Comparison of ENCODE assay signal across 9 cellular contexts in the genomic region with DNA sequence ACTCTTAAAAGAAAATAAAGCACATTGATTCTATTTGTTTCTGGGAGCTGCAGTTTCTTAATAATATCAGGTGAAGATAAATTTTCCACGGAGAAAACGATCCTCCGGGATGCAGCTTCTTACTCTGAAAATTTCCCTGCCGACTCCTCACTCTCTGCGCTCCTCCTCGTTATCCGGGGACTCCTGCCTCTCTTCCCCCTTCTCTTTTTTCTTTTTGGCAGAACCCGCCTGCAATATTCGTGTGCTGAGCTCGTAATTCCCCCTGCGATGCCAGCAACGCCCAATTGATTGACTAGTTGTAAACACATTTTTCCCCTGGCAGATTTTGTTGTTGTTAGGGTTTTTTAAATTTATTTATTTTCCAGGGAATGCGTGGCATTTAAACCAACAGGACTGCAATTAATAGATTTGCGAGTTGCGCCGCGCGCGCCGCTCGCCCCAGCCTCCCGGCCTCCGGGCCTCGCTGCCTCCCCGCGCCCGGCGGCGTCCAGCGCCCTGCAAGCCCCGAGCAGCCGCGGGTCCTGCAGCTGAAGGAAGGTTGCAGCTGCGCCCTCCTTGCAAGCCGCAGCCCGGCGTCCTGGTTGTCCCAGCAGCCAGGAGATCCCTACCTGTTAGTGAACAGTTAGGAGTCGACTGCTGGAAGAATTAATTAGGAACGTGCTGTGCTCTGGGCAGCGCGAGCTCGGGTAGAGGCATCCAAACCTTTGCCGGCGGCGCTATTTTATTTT. TPM values are rescaled to one million over a fixed set of nuclear protein-coding genes. Genes with fewer than 3 reads are reported as not detected.
DNase-seq lines count a peak whose midpoint lies in the region; ATAC-seq and TF ChIP-seq lines count a peak whose summit lies in the region.
"Had no signal": no experiment of that assay in that cellular context is flagged by ENCODE, and none has a peak within 500 bp of the region (broad histone marks: within the 10 kb centered on the region; RNA-seq: fewer than 3 reads in every experiment).

No MANE protein-coding gene starts in this region.

- H3K4me3 Mint-ChIP-seq in T-helper 17 cell (peak overlapping the region; percentile 81), glutamatergic neuron (ENCODE audit: unreplicated experiment) (peak overlapping the region; percentile 90), osteocyte (ENCODE audit: unreplicated experiment) (peak overlapping the region; percentile 57)
- H3K4me3 Mint-ChIP-seq: HFFc6 had no signal

- H3K27ac Mint-ChIP-seq in T-helper 17 cell (no peak overlapping the region), glutamatergic neuron (ENCODE audit: unreplicated experiment) (peak overlapping the region; percentile 31), osteocyte (ENCODE audit: unreplicated experiment) (no peak overlapping the region)
- H3K27ac Mint-ChIP-seq: HFFc6 had no signal

- H3K36me3 Mint-ChIP-seq in T-helper 17 cell (ENCODE audit: low read depth) (peaks cover 2% of the 10 kb centered on the region), glutamatergic neuron (ENCODE audit: unreplicated experiment) (peaks cover 4% of the 10 kb centered on the region), osteocyte (ENCODE audit: unreplicated experiment) (peaks cover 3% of the 10 kb centered on the region)

- H3K9me3 Mint-ChIP-seq in glutamatergic neuron (ENCODE audit: unreplicated experiment) (peaks cover 12% of the 10 kb centered on the region), osteocyte (ENCODE audit: unreplicated experiment) (no peaks in the 10 kb centered on the region)
- H3K9me3 Mint-ChIP-seq: HFFc6 had no signal

- no peak for ATAC-seq in T-helper 17 cell
- ATAC-seq in HG03159 (IDR thresholded peaks at IDR 0.05; ENCODE audit: unreplicated experiment) = no peak
- no peak for ATAC-seq in HG02571 (IDR thresholded peaks at IDR 0.05; ENCODE audit: unreplicated experiment)

- H3K4me1 Mint-ChIP-seq in T-helper 17 cell = peaks cover 7% of the 10 kb centered on the region
- peaks cover 35% of the 10 kb centered on the region for H3K4me1 Mint-ChIP-seq in glutamatergic neuron (ENCODE audit: low read depth, unreplicated experiment)
- peaks cover 18% of the 10 kb centered on the region for H3K4me1 Mint-ChIP-seq in osteocyte (ENCODE audit: unreplicated experiment)

- H3K27me3 Mint-ChIP-seq in T-helper 17 cell (peaks cover 65% of the 10 kb centered on the region), glutamatergic neuron (ENCODE audit: unreplicated experiment) (peaks cover 11% of the 10 kb centered on the region), osteocyte (ENCODE audit: unreplicated experiment) (peaks cover 59% of the 10 kb centered on the region)

- H3K9me3 ChIP-seq in T-helper 17 cell (ENCODE audit: control insufficient read depth, low read length, poor library complexity, severe bottlenecking) = no peaks in the 10 kb centered on the region

- no peak for TF ChIP-seq CTCF in glutamatergic neuron (IDR thresholded peaks at IDR 0.05; ENCODE audit: partially characterized antibody, unreplicated experiment)
- TF ChIP-seq CTCF in osteocyte (IDR thresholded peaks at IDR 0.05) = no peak

- peak; percentile 53 for DNase-seq in DMS 273 (lab: John Stamatoyannopoulos, UW; ENCODE audit: unreplicated experiment)
- no peak for DNase-seq in DMS 273 treated with DMSO at 0.1 percent for 48 hours (lab: John Stamatoyannopoulos, UW)
- DNase-seq in T-helper 17 cell = no peak
- peak; percentile 52 for DNase-seq in glutamatergic neuron
- DNase-seq in osteocyte (ENCODE audit: extremely low spot score, unreplicated experiment) = no peak
- no peak for DNase-seq in AML-193 (lab: John Stamatoyannopoulos, UW)
- DNase-seq: HFFc6 had no signal

RNA-seq across cellular contexts. Expression of gene NTNG2, which starts 2.2 kb away (rescaled TPM):
- total RNA-seq in T-helper 17 cell = 1 to 10 TPM; 3.3 to 3.6 TPM
- total RNA-seq in glutamatergic neuron (ENCODE audit: unreplicated experiment) = 43.7 TPM
- total RNA-seq in osteocyte = 6.2 and 6.7 TPM in 2 replicates

Comparison
In these comparisons a context has a peak if more than half of its experiments do, and no peak if none do; other contexts are left out.
1. DNase-seq: peak in DMS 273 (single experiment) and glutamatergic neuron (single experiment); none in DMS 273 treated with DMSO at 0.1 percent for 48 hours (single experiment), T-helper 17 cell (0 of 3), osteocyte (single experiment) and AML-193 (0 of 2).
2. Peak in every context shown above with its lines, with median percentiles within 50 percentile points of each other: H3K4me3 Mint-ChIP-seq.